Comparison of ENCODE assay signal across 8 cellular contexts in the genomic region with DNA sequence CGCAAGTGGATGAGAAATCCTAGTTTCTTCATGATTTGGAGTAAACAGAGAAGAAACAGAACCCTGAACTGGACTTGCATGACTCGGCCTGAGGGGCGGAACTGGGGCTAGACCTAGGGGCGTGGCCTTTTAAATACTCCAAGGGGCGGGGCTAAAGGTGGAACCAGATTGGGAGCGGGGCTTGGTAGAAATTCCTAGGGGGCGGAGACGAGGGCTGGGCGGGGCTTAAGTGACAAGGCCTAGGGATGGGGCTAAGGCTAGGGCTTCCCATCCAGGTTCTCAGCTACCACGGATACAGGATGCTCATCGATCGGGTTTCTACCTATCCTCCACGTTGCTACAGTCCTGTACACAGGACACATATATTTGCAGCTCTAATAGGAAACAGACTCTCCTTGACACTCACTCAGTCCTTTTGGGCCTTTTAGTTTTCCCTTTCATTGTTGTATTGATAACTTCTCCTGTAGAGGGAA. TPM values are rescaled to one million over a fixed set of nuclear protein-coding genes. Genes with fewer than 3 reads are reported as not detected.
A peak's percentile ranks its signal among the peaks of the same experiment; 100 is the strongest.
DNase-seq lines count a peak whose midpoint lies in the region; ATAC-seq and TF ChIP-seq lines count a peak whose summit lies in the region.

No MANE protein-coding gene starts in this region.

- peak overlapping the region; percentile 71 for H3K4me2 ChIP-seq in PC-9

- H3K79me2 ChIP-seq in PC-9 (ENCODE audit: low read depth): no peaks in the 10 kb centered on the region

- no peaks in the 10 kb centered on the region for H3K9me2 ChIP-seq in PC-9 (ENCODE audit: insufficient read depth)

- in situ Hi-C loops in brain microvascular endothelial cell (cut with HindIII; ENCODE audit: low pct_ligation_motif_present, low sequenced_read_pairs): no loop called here

- DNase-seq in GM03348 (ENCODE audit: low spot score) (peak; percentile 93), KG1 (lab: John Stamatoyannopoulos, UW) (peak; percentile 99), PC-9 (peak in 1 of 2 experiments; percentile 85), brain microvascular endothelial cell (peak; percentile 90), GM10248 (ENCODE audit: extremely low spot score) (no peak)

- H3K9ac ChIP-seq in iPS-18a (ENCODE audit: low read length): peak overlapping the region; percentile 67
- peak overlapping the region; percentile 82 to 92 (median 89) for H3K9ac ChIP-seq in skeletal muscle tissue (ENCODE audit: low read depth in 1 of 3, low read length in 3 of 3)

- H3K27me3 ChIP-seq in PC-9 (ENCODE audit: insufficient read depth, low read depth): no peaks in the 10 kb centered on the region
- H3K27me3 ChIP-seq in brain microvascular endothelial cell (replicated peaks): no peaks in the 10 kb centered on the region
- H3K27me3 ChIP-seq in iPS-18a (ENCODE audit: control insufficient read depth, insufficient read depth, low read length): peaks cover 4% of the 10 kb centered on the region
- no peaks in the 10 kb centered on the region for H3K27me3 ChIP-seq in skeletal muscle tissue (ENCODE audit: control insufficient read depth in 3 of 3, insufficient read depth in 3 of 3, low read length in 3 of 3)

- no peaks in the 10 kb centered on the region for H4K20me1 ChIP-seq in PC-9 (ENCODE audit: insufficient read depth)

- H3F3A ChIP-seq in PC-9 (ENCODE audit: insufficient read depth, low read depth): peaks cover 18% of the 10 kb centered on the region; the same call in 1 of the 2 replicates

- BruUV-seq in PC-9 (replicated peaks; lab: Mats Ljungman, UMichigan): no TSS peak

- POLR2A ChIA-PET in PC-9 (lab: Charles Lee; ENCODE audit: unreplicated experiment) (interaction anchor here (0.5 kb wide), 1 partner anchor 102 kb away, joined by 4 read pairs; no protein-coding TSS in a partner anchor), GM10248 (lab: Yijun Ruan, JAX) (no interaction called here)

- intact Hi-C loops in PC-9 (cut with micrococcal nuclease; ENCODE audit: unreplicated experiment): loop anchor here (1.0 to 10.0 kb wide), 3 partner anchors 13 to 485 kb away; no protein-coding TSS in a partner anchor

- peak overlapping the region; percentile 14; the same call in 1 of the 2 replicates for H3K27ac ChIP-seq in PC-9
- peak overlapping the region; percentile 89 for H3K27ac ChIP-seq in brain microvascular endothelial cell
- H3K27ac ChIP-seq in iPS-18a (ENCODE audit: low read length): peak overlapping the region; percentile 92
- peak overlapping the region; percentile 89 for H3K27ac ChIP-seq in skeletal muscle tissue (ENCODE audit: low read depth, low read length)

- TF ChIP-seq CTCF in PC-9 (conservative IDR thresholded peaks at IDR 0.05) (no peak), brain microvascular endothelial cell (IDR thresholded peaks at IDR 0.05; ENCODE audit: low read depth, low read length, missing control alignments) (no peak), GM10248 (IDR thresholded peaks at IDR 0.05; ENCODE audit: control extremely low read depth, extremely low read depth, low read depth, missing control alignments) (no peak)

- peaks cover 13% of the 10 kb centered on the region; the same call in 1 of the 2 replicates for H3K4me1 ChIP-seq in PC-9 (replicated peaks; ENCODE audit: insufficient read depth)
- peaks cover 3% of the 10 kb centered on the region for H3K4me1 ChIP-seq in iPS-18a (ENCODE audit: control insufficient read depth, low read depth, low read length)
- H3K4me1 ChIP-seq in skeletal muscle tissue (ENCODE audit: control insufficient read depth in 3 of 3, insufficient read depth in 3 of 3, low read length in 3 of 3): peaks cover 6 to 8% (median 6%) of the 10 kb centered on the region in 3 donors

- CTCF ChIA-PET in PC-9 (lab: Charles Lee) (no interaction called here), GM10248 (lab: Yijun Ruan, JAX) (interaction anchor here (1.0 to 2.7 kb wide), 6 partner anchors 12 to 309 kb away, joined by 3 to 10 read pairs (median 5); partner anchors contain the start of genes ZNF266 and ZNF559)

- H2AFZ ChIP-seq in PC-9: peak overlapping the region; percentile 99

- H3K9me3 ChIP-seq in PC-9 (ENCODE audit: insufficient read depth, low read depth) (peaks cover 7% of the 10 kb centered on the region; the same call in 1 of the 2 replicates), iPS-18a (ENCODE audit: control insufficient read depth, low read depth, low read length) (peaks cover 17% of the 10 kb centered on the region), skeletal muscle tissue (ENCODE audit: control insufficient read depth in 3 of 3, low read length in 3 of 3) (peaks cover 3 to 7% (median 3%) of the 10 kb centered on the region in 3 donors)

- no peaks in the 10 kb centered on the region for H3K36me3 ChIP-seq in PC-9 (ENCODE audit: low read depth)
- peaks cover 1% of the 10 kb centered on the region for H3K36me3 ChIP-seq in brain microvascular endothelial cell (replicated peaks)
- H3K36me3 ChIP-seq in iPS-18a (ENCODE audit: control insufficient read depth, low read depth, low read length): no peaks in the 10 kb centered on the region
- H3K36me3 ChIP-seq in skeletal muscle tissue (ENCODE audit: control insufficient read depth in 3 of 3, insufficient read depth in 3 of 3, low read length in 3 of 3): peaks cover under 1 to 4% (median 2%) of the 10 kb centered on the region in 3 donors

- ATAC-seq in GM21737 (IDR thresholded peaks at IDR 0.05; ENCODE audit: unreplicated experiment): peak; percentile 63

- H3K4me3 ChIP-seq in PC-9 (peak overlapping the region; percentile 64), brain microvascular endothelial cell (ENCODE audit: low read depth, low read length) (peak overlapping the region; percentile 89), iPS-18a (ENCODE audit: low read length) (peak overlapping the region; percentile 76), skeletal muscle tissue (ENCODE audit: low read length in 3 of 3) (peak overlapping the region; percentile 90 to 98 (median 97))

RNA-seq across cellular contexts. Expression of gene ZNF699, which starts 0.4 kb away (rescaled TPM):
- total RNA-seq in PC-9 (2021) (2.2 and 2.6 TPM in 2 replicates), skeletal muscle tissue (3.7 TPM)

RNA-seq across cellular contexts. Expression of gene ZNF559, which starts 14.0 kb away (rescaled TPM):
- total RNA-seq in PC-9 (2021) (10.5 and 12.5 TPM in 2 replicates), skeletal muscle tissue (12.5 TPM)

RNA-seq across cellular contexts. Expression of gene ZNF177, which starts 52.8 kb away (rescaled TPM):
- total RNA-seq in PC-9 (2021) (0.38 and 0.55 TPM in 2 replicates), skeletal muscle tissue (4.2 TPM)

RNA-seq across cellular contexts. Expression of gene OR7E24, which starts 59.3 kb away (rescaled TPM):
- total RNA-seq in PC-9 (2021) (not detected in 2 replicates), skeletal muscle tissue (not detected)

Comparison
In these comparisons a context has a peak if more than half of its experiments do, and no peak if none do; other contexts are left out.
1. H3K27ac ChIP-seq: peak in every context shown above with its lines; median percentile 92 in iPS-18a; 89 in brain microvascular endothelial cell; 89 in skeletal muscle tissue; 14 in PC-9.